Comparison of ENCODE assay signal across 17 cellular contexts in the genomic region with DNA sequence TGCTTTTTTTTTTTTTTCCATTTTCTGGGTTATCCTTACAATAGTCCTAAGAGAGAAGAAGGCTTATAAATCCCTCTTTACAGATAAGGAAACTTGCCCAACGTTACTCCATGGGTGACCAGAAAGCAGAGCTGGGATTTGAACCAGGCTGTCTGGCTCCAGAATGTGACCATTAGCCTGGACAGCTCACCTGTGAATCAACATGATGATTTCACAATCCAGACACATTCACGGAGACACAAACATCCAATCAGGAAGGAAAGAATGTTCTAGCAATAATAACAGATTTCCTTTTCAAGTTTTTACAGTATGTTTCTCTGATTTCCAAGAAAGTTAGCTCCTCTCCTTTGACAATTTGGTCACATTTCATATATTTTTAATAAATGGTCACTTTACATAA.
A peak's percentile ranks its signal among the peaks of the same experiment; 100 is the strongest.
DNase-seq lines count a peak whose midpoint lies in the region; ATAC-seq, FAIRE-seq and TF ChIP-seq lines count a peak whose summit lies in the region.
"Had no signal": no experiment of that assay in that cellular context is flagged by ENCODE, and none has a peak within 500 bp of the region (broad histone marks: within the 10 kb centered on the region; RNA-seq: fewer than 3 reads in every experiment).

No MANE protein-coding gene starts in this region.

- TF ChIP-seq CTCF in MCF 10A (IDR thresholded peaks at IDR 0.05; ENCODE audit: unreplicated experiment) (no peak), breast epithelium (IDR thresholded peaks at IDR 0.05) (no peak), bronchial epithelial cell (IDR thresholded peaks at IDR 0.05; ENCODE audit: insufficient read depth, low read length, severe bottlenecking) (no peak), fibroblast of mammary gland (conservative IDR thresholded peaks at IDR 0.05; ENCODE audit: control insufficient read depth, insufficient read depth, low read depth, low read length) (no peak), GM20000 (IDR thresholded peaks at IDR 0.05; ENCODE audit: extremely low read depth, missing control alignments) (no peak)

- no peak for ATAC-seq in Right ventricle myocardium superior (ENCODE audit: poor library complexity)

- no peak overlapping the region for H3K4me3 Mint-ChIP-seq in MCF 10A (ENCODE audit: unreplicated experiment)
- H3K4me3 Mint-ChIP-seq: CD4-positive, alpha-beta T cell had no signal

- no peaks in the 10 kb centered on the region for H3K9me3 ChIP-seq in breast epithelium
- H3K9me3 ChIP-seq: HAP-1 had no signal

- no peak overlapping the region for H3K4me3 ChIP-seq in breast epithelium
- H3K4me3 ChIP-seq in bronchial epithelial cell (ENCODE audit: low read depth, low read length), result no peak overlapping the region
- no peak overlapping the region for H3K4me3 ChIP-seq in fibroblast of mammary gland (ENCODE audit: control insufficient read depth, low read depth, low read length)
- H3K4me3 ChIP-seq: HAP-1 had no signal

- no peak overlapping the region for H3K27ac Mint-ChIP-seq in MCF 10A (ENCODE audit: low read depth, unreplicated experiment)
- H3K27ac Mint-ChIP-seq: CD4-positive, alpha-beta T cell had no signal

- H3K27me3 ChIP-seq in breast epithelium (no peaks in the 10 kb centered on the region), bronchial epithelial cell (ENCODE audit: control insufficient read depth, insufficient read depth, low read length) (no peaks in the 10 kb centered on the region)

- H3K9me3 Mint-ChIP-seq in MCF 10A (ENCODE audit: unreplicated experiment), result no peaks in the 10 kb centered on the region

- no peaks in the 10 kb centered on the region for H3K4me1 ChIP-seq in breast epithelium
- H3K4me1 ChIP-seq: HAP-1 had no signal

- intact Hi-C loops in MCF 10A (cut with micrococcal nuclease) (loop anchor here (5.0 kb wide), 1 partner anchor 67 kb away; no protein-coding TSS in a partner anchor), breast epithelium (cut with DNase I; ENCODE audit: low total_unique reads) (no loop called here), Right ventricle myocardium superior (cut with DNase I) (no loop called here)

- no peaks in the 10 kb centered on the region for H3K36me3 ChIP-seq in breast epithelium
- H3K36me3 ChIP-seq in bronchial epithelial cell (ENCODE audit: control insufficient read depth, insufficient read depth, low read length), result no peaks in the 10 kb centered on the region
- H3K36me3 ChIP-seq: HAP-1 had no signal

- DNase-seq in MCF 10A (ENCODE audit: unreplicated experiment), result peak; percentile 58
- DNase-seq in breast epithelium (ENCODE audit: low spot score in 2 of 2), result no peak
- peak; percentile 71 for DNase-seq in bronchial epithelial cell (ENCODE audit: low read depth)
- peak; percentile 65 for DNase-seq in fibroblast of mammary gland (ENCODE audit: low read depth)
- peak; percentile 48 for DNase-seq in renal cortical epithelial cell (ENCODE audit: low read depth)
- no peak for DNase-seq in AML-193 (lab: John Stamatoyannopoulos, UW)
- no peak for DNase-seq in Right ventricle myocardium superior
- no peak for DNase-seq in GM20000 (ENCODE audit: low spot score)
- DNase-seq: C1 segment of cervical spinal cord; Calu3; CD4-positive, alpha-beta T cell; DMS 273 treated with DMSO at 0.1 percent for 48 hours had no signal

- H3K4me1 Mint-ChIP-seq in MCF 10A (ENCODE audit: insufficient read depth, unreplicated experiment), result peaks cover 13% of the 10 kb centered on the region

- H3K27ac ChIP-seq in breast epithelium, result no peak overlapping the region
- H3K27ac ChIP-seq: 22Rv1, HL-60 had no signal

- H3K27me3 Mint-ChIP-seq in MCF 10A (ENCODE audit: insufficient read depth, unreplicated experiment), result no peaks in the 10 kb centered on the region

- BruUV-seq in MCF 10A (replicated peaks; lab: Mats Ljungman, UMichigan), result no TSS peak

- no peaks in the 10 kb centered on the region for H3K36me3 Mint-ChIP-seq in MCF 10A (ENCODE audit: insufficient read depth, unreplicated experiment)

- POLR2A ChIA-PET in MCF 10A (lab: Yijun Ruan, JAX), result no interaction called here

- no peak for TF ChIP-seq POLR2A in breast epithelium (IDR thresholded peaks at IDR 0.05)

- CTCF ChIA-PET in MCF 10A (lab: Yijun Ruan, JAX), result interaction anchor here (0.6 to 2.6 kb wide), 5 partner anchors 20 to 972 kb away, joined by 3 to 12 read pairs (median 3); no protein-coding TSS in a partner anchor

- FAIRE-seq in bronchial epithelial cell (lab: Jason Lieb, UNC), result no peak
- FAIRE-seq: GM18507, H1 had no signal

Comparison
In these comparisons a context has a peak if more than half of its experiments do, and no peak if none do; other contexts are left out.
1. DNase-seq: peak in MCF 10A (single experiment), bronchial epithelial cell (single experiment), fibroblast of mammary gland (single experiment) and renal cortical epithelial cell (single experiment); none in breast epithelium (0 of 2), AML-193 (0 of 2), Right ventricle myocardium superior (single experiment) and GM20000 (single experiment).